ENCODE assay signal across 7 cellular contexts in the genomic region with DNA sequence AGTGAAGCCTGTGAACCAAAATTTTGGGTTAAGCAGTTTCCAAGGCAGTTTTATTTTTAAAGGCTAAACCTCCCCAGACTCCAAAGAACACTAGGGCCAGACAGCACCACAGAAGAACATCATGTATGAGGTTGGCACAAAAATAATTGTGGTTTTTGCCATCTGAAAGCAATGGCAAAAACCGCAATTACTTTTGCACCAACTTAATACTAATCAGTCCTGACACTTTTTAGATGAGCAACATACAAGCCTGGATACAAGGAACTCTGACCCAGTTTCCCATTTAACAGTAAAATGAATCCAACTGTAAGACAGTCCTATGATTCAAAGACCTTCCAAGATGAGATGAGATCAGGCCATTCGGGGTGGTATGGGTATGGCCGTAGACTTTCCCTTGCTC.
"Had no signal": no experiment of that assay in that cellular context is flagged by ENCODE, and none has a peak within 500 bp of the region (broad histone marks: within the 10 kb centered on the region; RNA-seq: fewer than 3 reads in every experiment).

No MANE protein-coding gene starts in this region.

- H3K9ac ChIP-seq: KMS-11 had no signal

- ATAC-seq: K562 had no signal

- H3K27ac ChIP-seq: HL-60, KMS-11 had no signal

- H3K4me2 ChIP-seq: KMS-11 had no signal

- DNase-seq: IMR-90, KBM-7, KG1 had no signal

- FAIRE-seq: HTR-8/SVneo, K562 had no signal

- H3K4me3 ChIP-seq: K562 had no signal
